Comparison of ENCODE assay signal across 8 cellular contexts in genomic region chr19:56139847-56140582, GRCh38. TPM values are rescaled to one million over a fixed set of nuclear protein-coding genes. Genes with fewer than 3 reads are reported as not detected.
DNase-seq lines count a peak whose midpoint lies in the region; ATAC-seq and TF ChIP-seq lines count a peak whose summit lies in the region.

No MANE protein-coding gene starts in this region.

- no peaks in the 10 kb centered on the region for H3K9me3 ChIP-seq in neuron (ENCODE audit: low read length)

- in situ Hi-C loops in GM13977 (cut with MboI; ENCODE audit: low pct_unique_long_range_greater_than_20kb, low sequenced_read_pairs, unreplicated experiment) = no loop called here

- TF ChIP-seq CTCF in GM13977 (IDR thresholded peaks at IDR 0.05; ENCODE audit: extremely low read depth, insufficient read depth, missing control alignments) = no peak

- DNase-seq in OCI-M2 (lab: John Stamatoyannopoulos, UW; ENCODE audit: unreplicated experiment) (peak; percentile 20), SK-N-DZ (ENCODE audit: low spot score) (no peak), GM13977 (ENCODE audit: low spot score) (no peak)
- no peak for DNase-seq in effector memory CD8-positive, alpha-beta T cell

- peaks cover 26 to 31% of the 10 kb centered on the region in 2 donors for H3K4me1 Mint-ChIP-seq in effector memory CD8-positive, alpha-beta T cell (ENCODE audit: low read depth in 2 of 2)

- peak overlapping the region; percentile 39 for H2AFZ ChIP-seq in neuron (ENCODE audit: low read depth, low read length)

- no peaks in the 10 kb centered on the region for H3K36me3 ChIP-seq in neuron (ENCODE audit: insufficient read depth, low read length)

- peaks cover 7% of the 10 kb centered on the region for H3K4me1 ChIP-seq in neuron (ENCODE audit: insufficient read depth, low read length)

- H3K4me3 Mint-ChIP-seq in effector memory CD8-positive, alpha-beta T cell = peak overlapping the region; percentile 90

- no peaks in the 10 kb centered on the region for H3K27me3 ChIP-seq in neuron (ENCODE audit: insufficient read depth, low read length)

- peak overlapping the region; percentile 58 for H3K4me3 ChIP-seq in neuron (ENCODE audit: low read length)

- H3K9me3 Mint-ChIP-seq in effector memory CD8-positive, alpha-beta T cell = no peaks in the 10 kb centered on the region

- H3K27me3 Mint-ChIP-seq in effector memory CD8-positive, alpha-beta T cell = no peaks in the 10 kb centered on the region

- peak overlapping the region; percentile 91 to 94 for H3K27ac Mint-ChIP-seq in effector memory CD8-positive, alpha-beta T cell

- H3K36me3 Mint-ChIP-seq in effector memory CD8-positive, alpha-beta T cell (ENCODE audit: insufficient read depth) = peaks cover 17% of the 10 kb centered on the region

- ATAC-seq in GM21367 (IDR thresholded peaks at IDR 0.05; ENCODE audit: unreplicated experiment) = peak; percentile 3
- ATAC-seq in effector memory CD8-positive, alpha-beta T cell (replicated peaks) = no peak
- ATAC-seq in HG02870 (IDR thresholded peaks at IDR 0.05; ENCODE audit: unreplicated experiment) = no peak
- ATAC-seq in HG02588 (IDR thresholded peaks at IDR 0.05; ENCODE audit: unreplicated experiment) = no peak

RNA-seq across cellular contexts. Expression of gene ZNF444, which starts 1.1 kb away (rescaled TPM):
- 12.2 and 31.6 TPM in 2 replicates for polyA plus RNA-seq in SK-N-DZ (2014; cell fraction: cytosol; rRNA removed)
- polyA plus RNA-seq in SK-N-DZ (2014; cell fraction: nucleus; rRNA removed) = 63.4 and 87.1 TPM in 2 replicates

RNA-seq across cellular contexts. Expression of gene ZNF787, which starts 18.9 kb away (rescaled TPM):
- 11.9 and 15.2 TPM in 2 replicates for polyA plus RNA-seq in SK-N-DZ (2014; cell fraction: cytosol; rRNA removed)
- polyA plus RNA-seq in SK-N-DZ (2014; cell fraction: nucleus; rRNA removed) = 10.7 and 19.6 TPM in 2 replicates

RNA-seq across cellular contexts. Expression of gene GALP, which starts 35.8 kb away (rescaled TPM):
- not detected in 2 replicates for polyA plus RNA-seq in SK-N-DZ (2014; cell fraction: cytosol; rRNA removed)
- polyA plus RNA-seq in SK-N-DZ (2014; cell fraction: nucleus; rRNA removed) = not detected in 2 replicates

RNA-seq across cellular contexts. Expression of gene ZSCAN5B, which starts 57.6 kb away (rescaled TPM):
- polyA plus RNA-seq in SK-N-DZ (2014; cell fraction: cytosol; rRNA removed) = 0.19 TPM in 1 of 2 replicates, not detected in the other
- 0.29 TPM in 1 of 2 replicates, not detected in the other for polyA plus RNA-seq in SK-N-DZ (2014; cell fraction: nucleus; rRNA removed)
